Comparison of ENCODE assay signal across 9 cellular contexts in the genomic region with DNA sequence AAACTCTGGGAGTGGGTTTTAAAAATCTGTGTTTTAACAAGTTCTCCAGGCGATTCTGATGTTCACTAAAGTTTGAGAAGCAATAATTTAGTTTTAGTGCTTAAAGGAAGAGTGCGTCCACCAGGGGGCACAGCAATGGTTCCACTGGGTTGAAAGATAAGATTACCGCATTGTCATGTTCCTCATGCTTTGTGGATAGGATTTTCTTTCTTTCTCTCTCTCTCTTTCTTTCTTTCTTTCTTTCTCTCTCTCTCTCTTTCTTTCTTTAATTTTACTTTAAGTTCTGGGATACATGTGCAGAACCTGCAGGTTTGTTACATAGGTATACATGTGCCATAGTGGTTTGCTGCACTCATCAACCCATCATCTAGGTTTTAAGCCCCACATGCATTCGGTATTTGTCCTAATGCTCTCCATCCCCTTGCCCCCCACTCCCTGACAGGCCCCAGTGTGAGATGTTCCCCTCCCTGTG. TPM values are rescaled to one million over a fixed set of nuclear protein-coding genes. Genes with fewer than 3 reads are reported as not detected.
DNase-seq lines count a peak whose midpoint lies in the region; ATAC-seq, FAIRE-seq and TF ChIP-seq lines count a peak whose summit lies in the region.
"Not testable (repeated sequence)": the region's sequence is repeated elsewhere in the genome, so short reads cannot be mapped to it uniquely, and the experiment has no call there.
"Had no signal": no experiment of that assay in that cellular context is flagged by ENCODE, and none has a peak within 500 bp of the region (broad histone marks: within the 10 kb centered on the region; RNA-seq: fewer than 3 reads in every experiment).

No MANE protein-coding gene starts in this region.

- H3F3A ChIP-seq in DOHH2 (ENCODE audit: control insufficient read depth, insufficient read depth) = not testable (repeated sequence)

- H4K20me1 ChIP-seq in DOHH2 (ENCODE audit: control insufficient read depth, insufficient read depth, low read depth, low read length) = not testable (repeated sequence)

- peaks cover 11% of the 10 kb centered on the region for H3K27me3 ChIP-seq in DOHH2 (ENCODE audit: control insufficient read depth, low read length)
- not testable (repeated sequence) for H3K27me3 ChIP-seq in neutrophil

- not testable (repeated sequence) for H3K9me2 ChIP-seq in DOHH2 (replicated peaks; ENCODE audit: control insufficient read depth, low read length)

- not testable (repeated sequence) for H3K4me1 Mint-ChIP-seq in activated naive CD4-positive, alpha-beta T cell treated with anti-CD3 and anti-CD28 coated beads, Interleukin-2, amount 10 ng/mL, durations not matched to agents 7 days and 5 days
- H3K4me1 Mint-ChIP-seq in stimulated activated naive CD8-positive, alpha-beta T cell treated with anti-CD3 and anti-CD28 coated beads, Interleukin-15, Interleukin-2, amounts not matched to agents 100 ng/mL and 50 ng/mL, for 24 hours (ENCODE audit: low read depth) = peaks cover 11% of the 10 kb centered on the region

- CTCF ChIA-PET in activated naive CD4-positive, alpha-beta T cell treated with anti-CD3 and anti-CD28 coated beads, Interleukin-2, amount 10 ng/mL, durations not matched to agents 7 days and 5 days (lab: Charles Lee) = interaction anchor here (0.9 to 1.2 kb wide), 4 partner anchors 9 to 118 kb away, joined by 3 to 13 read pairs (median 4); no protein-coding TSS in a partner anchor

- TF ChIP-seq CTCF in DOHH2 (IDR thresholded peaks at IDR 0.05; ENCODE audit: low read depth, low read length, poor library complexity, severe bottlenecking) (peak; percentile 73), neutrophil (IDR thresholded peaks at IDR 0.05) (peak; percentile 71)

- H3K4me3 Mint-ChIP-seq in activated naive CD4-positive, alpha-beta T cell treated with anti-CD3 and anti-CD28 coated beads, Interleukin-2, amount 10 ng/mL, durations not matched to agents 7 days and 5 days; stimulated activated naive CD8-positive, alpha-beta T cell treated with anti-CD3 and anti-CD28 coated beads, Interleukin-15, Interleukin-2, amounts not matched to agents 100 ng/mL and 50 ng/mL, for 24 hours: not testable (repeated sequence)

- not testable (repeated sequence) for H3K36me3 ChIP-seq in DOHH2 (ENCODE audit: control insufficient read depth, low read length); neutrophil

- not testable (repeated sequence) for H3K9me3 ChIP-seq in DOHH2 (ENCODE audit: control insufficient read depth, insufficient read depth, low read length); neutrophil

- H3K27ac Mint-ChIP-seq in activated naive CD4-positive, alpha-beta T cell treated with anti-CD3 and anti-CD28 coated beads, Interleukin-2, amount 10 ng/mL, durations not matched to agents 7 days and 5 days = peak overlapping the region; percentile 58
- peak overlapping the region; percentile 89 for H3K27ac Mint-ChIP-seq in stimulated activated naive CD8-positive, alpha-beta T cell treated with anti-CD3 and anti-CD28 coated beads, Interleukin-15, Interleukin-2, amounts not matched to agents 100 ng/mL and 50 ng/mL, for 24 hours

- H3K27ac ChIP-seq in DOHH2 (ENCODE audit: low read depth, low read length); neutrophil: not testable (repeated sequence)

- H3K27me3 Mint-ChIP-seq in activated naive CD4-positive, alpha-beta T cell treated with anti-CD3 and anti-CD28 coated beads, Interleukin-2, amount 10 ng/mL, durations not matched to agents 7 days and 5 days = not testable (repeated sequence)
- H3K27me3 Mint-ChIP-seq in stimulated activated naive CD8-positive, alpha-beta T cell treated with anti-CD3 and anti-CD28 coated beads, Interleukin-15, Interleukin-2, amounts not matched to agents 100 ng/mL and 50 ng/mL, for 24 hours = peaks cover 18% of the 10 kb centered on the region

- H3K4me1 ChIP-seq in DOHH2 (ENCODE audit: control insufficient read depth, low read length); neutrophil (ENCODE audit: control insufficient read depth in 1 of 2, insufficient read depth in 1 of 2, low read depth in 1 of 2, low read length in 1 of 2): not testable (repeated sequence)

- H3K4me3 ChIP-seq in DOHH2 (ENCODE audit: low read length); neutrophil (ENCODE audit: low read depth in 1 of 2, low read length in 1 of 2): not testable (repeated sequence)

- DNase-seq in NCI-H146 (lab: John Stamatoyannopoulos, UW) = peak; percentile 77
- DNase-seq in T follicular helper cell (ENCODE audit: low read depth) = peak; percentile 65
- DNase-seq in activated naive CD4-positive, alpha-beta T cell treated with anti-CD3 and anti-CD28 coated beads, Interleukin-2, amount 10 ng/mL, durations not matched to agents 7 days and 5 days = peak; percentile 87
- DNase-seq in frontal cortex (ENCODE audit: low spot score in 2 of 2) = peak; percentile 6 to 25

- H3K36me3 Mint-ChIP-seq in activated naive CD4-positive, alpha-beta T cell treated with anti-CD3 and anti-CD28 coated beads, Interleukin-2, amount 10 ng/mL, durations not matched to agents 7 days and 5 days; stimulated activated naive CD8-positive, alpha-beta T cell treated with anti-CD3 and anti-CD28 coated beads, Interleukin-15, Interleukin-2, amounts not matched to agents 100 ng/mL and 50 ng/mL, for 24 hours (ENCODE audit: low read depth): not testable (repeated sequence)

- H3K79me2 ChIP-seq in DOHH2 (ENCODE audit: control insufficient read depth, low read length) = not testable (repeated sequence)

- ATAC-seq in HG02588 (IDR thresholded peaks at IDR 0.05; ENCODE audit: unreplicated experiment) = peak; percentile 57

- H3K4me2 ChIP-seq in DOHH2 (ENCODE audit: low read length) = not testable (repeated sequence)

- FAIRE-seq in frontal cortex (lab: Jason Lieb, UNC) = not testable (repeated sequence)

- H3K9me3 Mint-ChIP-seq in activated naive CD4-positive, alpha-beta T cell treated with anti-CD3 and anti-CD28 coated beads, Interleukin-2, amount 10 ng/mL, durations not matched to agents 7 days and 5 days; stimulated activated naive CD8-positive, alpha-beta T cell treated with anti-CD3 and anti-CD28 coated beads, Interleukin-15, Interleukin-2, amounts not matched to agents 100 ng/mL and 50 ng/mL, for 24 hours: not testable (repeated sequence)

RNA-seq across cellular contexts. Expression of a gene that starts 33.0 kb away (rescaled TPM):
- total RNA-seq in frontal cortex = 2.9 TPM

RNA-seq across cellular contexts. Expression of a gene that starts 42.0 kb away (rescaled TPM):
- 0.82 TPM for total RNA-seq in frontal cortex
- total RNA-seq: skeletal muscle tissue had no signal

Comparison
In these comparisons a context has a peak if more than half of its experiments do, and no peak if none do; other contexts are left out.
1. DNase-seq: peak in every context shown above with its lines; median percentile 87 in activated naive CD4-positive, alpha-beta T cell treated with anti-CD3 and anti-CD28 coated beads, Interleukin-2, amount 10 ng/mL, durations not matched to agents 7 days and 5 days; 77 in NCI-H146; 65 in T follicular helper cell; 16 in frontal cortex.